ENCODE assay signal across 8 cellular contexts in the genomic region with DNA sequence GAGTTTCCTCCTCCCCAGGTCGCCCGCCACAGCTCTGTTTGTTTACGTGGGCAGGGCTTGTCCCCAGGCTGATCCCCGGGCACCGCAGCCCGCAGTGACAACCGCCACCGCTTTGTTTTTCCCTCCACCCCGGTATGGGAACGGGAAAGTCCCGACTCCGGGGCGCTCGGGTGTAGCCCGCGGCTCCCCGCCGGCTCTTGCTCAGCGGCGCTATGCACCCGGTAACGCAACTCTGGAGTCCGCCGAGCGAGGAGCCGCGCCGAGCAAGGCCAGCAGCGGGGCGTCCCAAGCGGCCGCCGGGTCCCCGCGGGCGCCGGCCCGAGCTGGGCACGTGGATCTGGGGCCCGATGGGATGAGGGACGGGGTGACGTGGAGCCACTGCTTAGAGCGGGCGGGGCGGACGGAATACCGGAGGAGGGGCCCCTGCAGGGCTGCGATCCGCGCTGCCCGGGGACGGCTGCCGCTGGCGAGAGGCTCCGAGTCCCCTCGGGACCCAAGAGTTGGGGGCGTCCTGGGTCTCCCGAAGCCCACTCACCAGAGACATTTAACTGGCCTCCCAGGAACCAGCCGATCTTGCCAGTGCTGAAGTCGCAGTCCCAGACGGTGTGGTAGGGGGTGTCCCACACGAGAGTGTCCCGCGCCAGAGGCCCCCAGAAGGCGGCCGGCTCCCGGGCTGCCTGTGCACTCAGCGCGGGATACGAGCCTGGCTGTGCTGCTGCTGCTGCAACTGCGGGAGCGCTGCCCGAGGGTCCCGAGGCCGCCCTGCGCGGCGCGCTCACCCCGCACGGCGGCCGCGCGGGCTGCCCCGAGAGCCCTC. TPM values are rescaled to one million over a fixed set of nuclear protein-coding genes. Genes with fewer than 3 reads are reported as not detected.
DNase-seq lines count a peak whose midpoint lies in the region; ATAC-seq and TF ChIP-seq lines count a peak whose summit lies in the region.

No MANE protein-coding gene starts in this region.

- H3K27ac ChIP-seq in coronary artery = peak overlapping the region; percentile 93 to 96

- H3K4me3 ChIP-seq in coronary artery = peak overlapping the region; percentile 87
- H3K4me3 ChIP-seq in lower leg skin (ENCODE audit: low read depth, poor library complexity, severe bottlenecking) = peak overlapping the region; percentile 70

- DNase-seq in NCI-H1105 (lab: John Stamatoyannopoulos, UW) = peak; percentile 19
- peak; percentile 77 for DNase-seq in activated CD4-positive, alpha-beta T cell treated with anti-CD3 and anti-CD28 coated beads for 48 hours
- peak; percentile 90 for DNase-seq in coronary artery (ENCODE audit: low spot score)
- DNase-seq in lower leg skin (ENCODE audit: low spot score in 2 of 2) = peak in 1 of 2 donors; percentile 93
- peak; percentile 45 to 56 (median 49) for DNase-seq in stimulated activated CD4-positive, alpha-beta T cell treated with anti-CD3 and anti-CD28 coated beads, TNF-alpha, amount 100 ng/mL, for 1 hour (ENCODE audit: low read depth in 3 of 3, low spot score in 1 of 3)
- no peak for DNase-seq in NCI-H1092 (lab: John Stamatoyannopoulos, UW)

- ATAC-seq in HG02571 (IDR thresholded peaks at IDR 0.05; ENCODE audit: unreplicated experiment) = peak; percentile 46

- intact Hi-C loops in lower leg skin (cut with DNase I; ENCODE audit: low total_unique reads) = no loop called here

- TF ChIP-seq POLR2A in GM15510 (IDR thresholded peaks at IDR 0.05; ENCODE audit: borderline replicate concordance, extremely low read depth, insufficient read length) (peak; percentile 28), lower leg skin (IDR thresholded peaks at IDR 0.05) (no peak)

- no peak for TF ChIP-seq CTCF in coronary artery (IDR thresholded peaks at IDR 0.05)
- no peak for TF ChIP-seq CTCF in lower leg skin (IDR thresholded peaks at IDR 0.05)

- WGBS in lower leg skin, 2 donors = 0% methylated on average over 57 to 61 of the region's 86 CpGs

RNA-seq across cellular contexts. Expression of a gene that starts 0.5 kb away (rescaled TPM):
- 10 to 100 TPM; 33.7 to 42.3 (median 38.4) TPM for total RNA-seq in lower leg skin

RNA-seq across cellular contexts. Expression of a gene that starts 24.5 kb away (rescaled TPM):
- not detected for total RNA-seq in lower leg skin
